8 cellular contexts compared by ENCODE assay signal in genomic region chr1:229070168-229070567, GRCh38.
DNase-seq lines count a peak whose midpoint lies in the region; ATAC-seq, FAIRE-seq and TF ChIP-seq lines count a peak whose summit lies in the region.

No MANE protein-coding gene starts in this region.

- peaks cover 2% of the 10 kb centered on the region for H3K27me3 Mint-ChIP-seq in glutamatergic neuron (ENCODE audit: unreplicated experiment)

- intact Hi-C loops in pancreas (cut with DNase I), result no loop called here

- no peaks in the 10 kb centered on the region for H3K9me3 ChIP-seq in pancreas

- no peaks in the 10 kb centered on the region for H3K27me3 ChIP-seq in pancreas

- H3K27ac ChIP-seq in pancreas, result peak overlapping the region in 1 of 4 donors; percentile 21

- H3K4me3 Mint-ChIP-seq in glutamatergic neuron (ENCODE audit: unreplicated experiment), result no peak overlapping the region

- H3K27ac Mint-ChIP-seq in glutamatergic neuron (ENCODE audit: unreplicated experiment), result no peak overlapping the region

- WGBS in pancreas, 2 donors, result 12 to 18% methylated on average over 5 of the region's 5 CpGs

- H3K4me3 ChIP-seq in pancreas, result no peak overlapping the region

- ATAC-seq in esophagus mucosa (peak; percentile 71), pancreas (peak; percentile 88 to 98 (median 94)), HG02763 (IDR thresholded peaks at IDR 0.05; ENCODE audit: unreplicated experiment) (no peak)

- H3K4me1 ChIP-seq in pancreas, result peaks cover 0 to 10% (median 0%) of the 10 kb centered on the region in 3 donors

- FAIRE-seq in pancreas (lab: Jason Lieb, UNC), result peak; percentile 43

- TF ChIP-seq CTCF in pancreas (IDR thresholded peaks at IDR 0.05) (no peak), glutamatergic neuron (IDR thresholded peaks at IDR 0.05; ENCODE audit: partially characterized antibody, unreplicated experiment) (no peak)

- peaks cover 2% of the 10 kb centered on the region for H3K9me3 Mint-ChIP-seq in glutamatergic neuron (ENCODE audit: unreplicated experiment)

- no peaks in the 10 kb centered on the region for H3K4me1 Mint-ChIP-seq in glutamatergic neuron (ENCODE audit: low read depth, unreplicated experiment)

- no peaks in the 10 kb centered on the region for H3K36me3 ChIP-seq in pancreas

- DNase-seq in DMS79 treated with DMSO at 0.1 percent for 48 hours (lab: John Stamatoyannopoulos, UW) (peak; percentile 95), NCI-H510A (lab: John Stamatoyannopoulos, UW) (peak; percentile 97), pancreas (peak; percentile 84 to 94 (median 90)), glutamatergic neuron (no peak)
- DNase-seq in activated effector memory CD4-positive, alpha-beta T cell treated with Interleukin-2 at 50 U/mL for 16 hours, result no peak
- no peak for DNase-seq in activated T-cell treated with anti-CD3 and anti-CD28 coated beads, Interleukin-2, amount 50 U/mL, for 1 hour

- H3K36me3 Mint-ChIP-seq in glutamatergic neuron (ENCODE audit: unreplicated experiment), result peaks cover 10% of the 10 kb centered on the region

Comparison
In these comparisons a context has a peak if more than half of its experiments do, and no peak if none do; other contexts are left out.
1. DNase-seq: peak in DMS79 treated with DMSO at 0.1 percent for 48 hours (single experiment), NCI-H510A (single experiment) and pancreas (6 of 6); none in activated effector memory CD4-positive, alpha-beta T cell treated with Interleukin-2 at 50 U/mL for 16 hours (single experiment), activated T-cell treated with anti-CD3 and anti-CD28 coated beads, Interleukin-2, amount 50 U/mL, for 1 hour (single experiment) and glutamatergic neuron (single experiment).